ENCODE assay signal across 2 cellular contexts in the genomic region with DNA sequence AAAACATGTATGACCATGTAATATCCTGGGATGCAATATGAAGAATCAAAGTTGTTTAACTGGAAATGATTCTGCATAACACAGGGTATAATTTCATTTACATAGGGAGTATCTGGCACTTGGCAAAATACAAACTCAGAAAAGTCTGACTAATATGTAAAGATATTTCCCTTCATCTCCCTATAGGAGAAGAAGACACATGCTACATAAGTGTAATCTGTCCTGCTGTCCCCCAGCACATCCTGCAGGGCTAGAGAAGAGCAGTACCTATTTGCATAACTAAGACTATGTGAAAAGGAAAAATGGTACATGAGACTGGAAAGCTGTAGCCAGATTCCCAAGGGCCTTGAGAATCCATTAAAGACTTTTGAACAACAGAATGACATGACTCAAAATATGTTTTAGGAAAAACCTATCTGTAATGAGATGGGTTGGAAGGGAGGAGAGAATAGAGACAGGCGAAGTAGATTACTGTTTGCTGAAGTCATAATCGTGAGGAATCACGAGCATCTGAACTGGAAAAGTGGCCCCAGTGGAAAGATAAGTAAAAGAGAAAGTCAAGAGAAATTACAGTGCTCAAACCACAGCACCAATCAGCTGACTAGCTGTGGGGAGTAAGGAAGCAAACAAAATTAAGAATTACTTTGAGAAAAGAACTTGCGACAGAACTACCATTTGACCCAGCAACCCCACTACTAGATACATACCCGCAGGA.
TF ChIP-seq lines count a peak whose summit lies in the region.

No MANE protein-coding gene starts in this region.

TF ChIP-seq in HCT116, 20 proteins besides CTCF, POLR2A, EP300 and RAD21 (continued from another document):
- no peak for TF ChIP-seq SIN3A (IDR thresholded peaks at IDR 0.05; ENCODE audit: low read depth)
- TF ChIP-seq, protein P1, sequence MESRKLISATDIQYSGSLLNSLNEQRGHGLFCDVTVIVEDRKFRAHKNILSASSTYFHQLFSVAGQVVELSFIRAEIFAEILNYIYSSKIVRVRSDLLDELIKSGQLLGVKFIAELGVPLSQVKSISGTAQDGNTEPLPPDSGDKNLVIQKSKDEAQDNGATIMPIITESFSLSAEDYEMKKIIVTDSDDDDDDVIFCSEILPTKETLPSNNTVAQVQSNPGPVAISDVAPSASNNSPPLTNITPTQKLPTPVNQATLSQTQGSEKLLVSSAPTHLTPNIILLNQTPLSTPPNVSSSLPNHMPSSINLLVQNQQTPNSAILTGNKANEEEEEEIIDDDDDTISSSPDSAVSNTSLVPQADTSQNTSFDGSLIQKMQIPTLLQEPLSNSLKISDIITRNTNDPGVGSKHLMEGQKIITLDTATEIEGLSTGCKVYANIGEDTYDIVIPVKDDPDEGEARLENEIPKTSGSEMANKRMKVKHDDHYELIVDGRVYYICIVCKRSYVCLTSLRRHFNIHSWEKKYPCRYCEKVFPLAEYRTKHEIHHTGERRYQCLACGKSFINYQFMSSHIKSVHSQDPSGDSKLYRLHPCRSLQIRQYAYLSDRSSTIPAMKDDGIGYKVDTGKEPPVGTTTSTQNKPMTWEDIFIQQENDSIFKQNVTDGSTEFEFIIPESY (IDR thresholded peaks at IDR 0.05; ENCODE audit: extremely low read depth, insufficient replicate concordance, low read length): no peak
- no peak for TF ChIP-seq EZH2phosphoT487 (IDR thresholded peaks at IDR 0.05; ENCODE audit: borderline replicate concordance)
- TF ChIP-seq, protein P2, sequence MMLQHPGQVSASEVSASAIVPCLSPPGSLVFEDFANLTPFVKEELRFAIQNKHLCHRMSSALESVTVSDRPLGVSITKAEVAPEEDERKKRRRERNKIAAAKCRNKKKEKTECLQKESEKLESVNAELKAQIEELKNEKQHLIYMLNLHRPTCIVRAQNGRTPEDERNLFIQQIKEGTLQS (IDR thresholded peaks at IDR 0.05): no peak
- no peak for TF ChIP-seq SP1 (IDR thresholded peaks at IDR 0.05; ENCODE audit: low read depth)
- no peak for TF ChIP-seq EZH2 (IDR thresholded peaks at IDR 0.05)
- no peak for TF ChIP-seq FOSL1 (IDR thresholded peaks at IDR 0.05; ENCODE audit: low read depth)
- TF ChIP-seq CEBPB (IDR thresholded peaks at IDR 0.05; ENCODE audit: low read depth): no peak
- no peak for TF ChIP-seq CBX3 (IDR thresholded peaks at IDR 0.05; ENCODE audit: low read depth)

TF ChIP-seq in endothelial cell of umbilical vein, 7 proteins besides CTCF, POLR2A, EP300 and RAD21 (continued from another document):
- no peak for TF ChIP-seq FOS (IDR thresholded peaks at IDR 0.05; ENCODE audit: borderline replicate concordance, insufficient read depth, low read length)
- no peak for TF ChIP-seq JUN (IDR thresholded peaks at IDR 0.05; ENCODE audit: borderline replicate concordance, insufficient read depth, insufficient read length, low read depth)
- no peak for TF ChIP-seq GATA2 (IDR thresholded peaks at IDR 0.05; ENCODE audit: insufficient read depth, insufficient read length, low read depth, low read length)
- no peak for TF ChIP-seq MYC (IDR thresholded peaks at IDR 0.05; ENCODE audit: low read depth, low read length)
- no peak for TF ChIP-seq POLR2AphosphoS5 (IDR thresholded peaks at IDR 0.05; ENCODE audit: insufficient read depth, low read depth, low read length)
